8 cellular contexts compared by ENCODE assay signal in the genomic region with DNA sequence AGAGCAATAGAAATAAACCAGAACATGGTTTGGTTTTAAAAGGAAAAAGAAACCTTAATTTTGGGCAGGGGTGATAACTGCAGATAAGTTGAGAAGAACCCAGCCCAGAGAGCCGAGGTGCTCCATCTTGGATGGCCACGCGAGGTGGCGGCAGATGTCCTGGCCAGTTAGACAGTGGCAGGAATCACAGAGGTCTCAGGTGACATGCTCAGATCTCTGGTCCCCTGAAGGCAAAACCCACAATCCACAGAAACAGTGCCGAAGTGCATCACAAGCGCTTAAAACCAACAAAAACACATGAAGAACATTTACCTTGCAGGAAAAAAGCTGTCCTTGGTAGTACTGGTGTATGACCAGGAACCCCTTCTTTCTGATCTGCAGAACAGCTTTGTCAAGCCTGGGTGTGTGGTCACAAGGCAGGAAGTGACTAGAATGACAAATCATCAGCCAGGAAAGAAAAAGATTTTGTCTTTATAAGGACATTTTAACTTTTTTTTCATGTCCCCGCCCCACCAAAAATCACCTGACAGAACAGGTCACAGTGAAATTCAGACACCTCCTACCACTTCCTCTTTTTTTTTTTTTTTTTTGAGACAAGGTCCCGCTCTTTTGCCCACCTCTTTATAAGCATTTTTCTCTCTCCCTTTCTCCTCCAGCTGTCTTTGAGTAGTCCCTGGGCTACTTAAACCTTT. TPM values are rescaled to one million over a fixed set of nuclear protein-coding genes. Genes with fewer than 3 reads are reported as not detected.
DNase-seq lines count a peak whose midpoint lies in the region; ATAC-seq and TF ChIP-seq lines count a peak whose summit lies in the region.

A gene with protein sequence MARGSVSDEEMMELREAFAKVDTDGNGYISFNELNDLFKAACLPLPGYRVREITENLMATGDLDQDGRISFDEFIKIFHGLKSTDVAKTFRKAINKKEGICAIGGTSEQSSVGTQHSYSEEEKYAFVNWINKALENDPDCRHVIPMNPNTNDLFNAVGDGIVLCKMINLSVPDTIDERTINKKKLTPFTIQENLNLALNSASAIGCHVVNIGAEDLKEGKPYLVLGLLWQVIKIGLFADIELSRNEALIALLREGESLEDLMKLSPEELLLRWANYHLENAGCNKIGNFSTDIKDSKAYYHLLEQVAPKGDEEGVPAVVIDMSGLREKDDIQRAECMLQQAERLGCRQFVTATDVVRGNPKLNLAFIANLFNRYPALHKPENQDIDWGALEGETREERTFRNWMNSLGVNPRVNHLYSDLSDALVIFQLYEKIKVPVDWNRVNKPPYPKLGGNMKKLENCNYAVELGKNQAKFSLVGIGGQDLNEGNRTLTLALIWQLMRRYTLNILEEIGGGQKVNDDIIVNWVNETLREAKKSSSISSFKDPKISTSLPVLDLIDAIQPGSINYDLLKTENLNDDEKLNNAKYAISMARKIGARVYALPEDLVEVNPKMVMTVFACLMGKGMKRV (minus strand): TSS at position 379 of the 692 bp plus-strand sequence. CDS start 22,515 bp downstream, outside the sequence.

- intact Hi-C loops in stomach (cut with DNase I; ENCODE audit: low total_unique reads) = no loop called here

- H3K4me1 ChIP-seq in SJSA1 (replicated peaks) = 0 out of 2 replicates have a peak, but pooled peaks cover 3% of the 10 kb centered on the region
- H3K4me1 ChIP-seq in stomach = peaks cover 0 to 12% (median 0%) of the 10 kb centered on the region in 4 donors

- no peaks in the 10 kb centered on the region for H3K36me3 ChIP-seq in SJSA1
- no peaks in the 10 kb centered on the region for H3K36me3 ChIP-seq in stomach

- H3K27ac ChIP-seq in SJSA1 (no peak within 1 kb of the TSS), stomach (peak within 1 kb of the TSS in 4 of 5 donors; percentile 46 to 75 (median 70))

- no peaks in the 10 kb centered on the region for H3K27me3 Mint-ChIP-seq in activated naive CD4-positive, alpha-beta T cell treated with anti-CD3 and anti-CD28 coated beads, Interleukin-2, amount 10 ng/mL, durations not matched to agents 7 days and 5 days

- no peaks in the 10 kb centered on the region for H3K27me3 ChIP-seq in SJSA1 (replicated peaks)
- no peaks in the 10 kb centered on the region for H3K27me3 ChIP-seq in stomach

- H3K4me3 Mint-ChIP-seq in activated naive CD4-positive, alpha-beta T cell treated with anti-CD3 and anti-CD28 coated beads, Interleukin-2, amount 10 ng/mL, durations not matched to agents 7 days and 5 days = peak within 1 kb of the TSS; percentile 88

- H3K36me3 Mint-ChIP-seq in activated naive CD4-positive, alpha-beta T cell treated with anti-CD3 and anti-CD28 coated beads, Interleukin-2, amount 10 ng/mL, durations not matched to agents 7 days and 5 days = peaks cover 27% of the 10 kb centered on the region

- H3K4me3 ChIP-seq in SJSA1 (peak within 1 kb of the TSS; percentile 37), stomach (peak within 1 kb of the TSS; percentile 16 to 38 (median 30))

- H3K4me1 Mint-ChIP-seq in activated naive CD4-positive, alpha-beta T cell treated with anti-CD3 and anti-CD28 coated beads, Interleukin-2, amount 10 ng/mL, durations not matched to agents 7 days and 5 days = peaks cover 50% of the 10 kb centered on the region

- DNase-seq in SJSA1 (ENCODE audit: low read depth in 1 of 2, low spot score in 2 of 2) (no peak), mesenteric fat pad (ENCODE audit: low spot score) (no peak), stomach (peak; percentile 34), NCI-H82 treated with DMSO at 0.1 percent for 48 hours (lab: John Stamatoyannopoulos, UW; ENCODE audit: unreplicated experiment) (no peak), NCI-H345 (lab: John Stamatoyannopoulos, UW) (no peak)
- peak; percentile 90 for DNase-seq in activated naive CD4-positive, alpha-beta T cell treated with anti-CD3 and anti-CD28 coated beads, Interleukin-2, amount 10 ng/mL, durations not matched to agents 7 days and 5 days

- WGBS in stomach, 5 donors = 60 to 75% (median 73%) methylated on average over 8 of the region's 8 CpGs

- CTCF ChIA-PET in activated naive CD4-positive, alpha-beta T cell treated with anti-CD3 and anti-CD28 coated beads, Interleukin-2, amount 10 ng/mL, durations not matched to agents 7 days and 5 days (lab: Charles Lee) = interaction anchor here (0.6 to 1.4 kb wide), 5 partner anchors 11 to 556 kb away, joined by 3 to 8 read pairs (median 3); no protein-coding TSS in a partner anchor

- no peaks in the 10 kb centered on the region for H3K9me3 Mint-ChIP-seq in activated naive CD4-positive, alpha-beta T cell treated with anti-CD3 and anti-CD28 coated beads, Interleukin-2, amount 10 ng/mL, durations not matched to agents 7 days and 5 days

- ATAC-seq in GM19043 (IDR thresholded peaks at IDR 0.05; ENCODE audit: low read depth, unreplicated experiment) = peak; percentile 56
- ATAC-seq in HG03139 (IDR thresholded peaks at IDR 0.05; ENCODE audit: unreplicated experiment) = peak; percentile 60

- peak within 1 kb of the TSS; percentile 98 for H3K27ac Mint-ChIP-seq in activated naive CD4-positive, alpha-beta T cell treated with anti-CD3 and anti-CD28 coated beads, Interleukin-2, amount 10 ng/mL, durations not matched to agents 7 days and 5 days

- TF ChIP-seq POLR2A in stomach (IDR thresholded peaks at IDR 0.05) = peak in 1 of 4 donors; percentile 23

- TF ChIP-seq EP300 in stomach (IDR thresholded peaks at IDR 0.05) = no peak

- TF ChIP-seq CTCF in stomach (IDR thresholded peaks at IDR 0.05) = no peak

- H3K9me3 ChIP-seq in SJSA1 (replicated peaks) (no peaks in the 10 kb centered on the region), stomach (no peaks in the 10 kb centered on the region)

RNA-seq across cellular contexts. Expression of the gene that starts here (rescaled TPM):
- total RNA-seq in SJSA1 (2014; rRNA removed; shearing (Covaris generic)) = 49.3 and 73.0 TPM in 2 replicates
- total RNA-seq in mesenteric fat pad (195 TPM), stomach (10 to 100 TPM in 4 of 5 donors, not detected in 1; 12.8 to 44.6 (median 33.0) TPM)
- 10 to 100 TPM; 10.6 to 20.0 (median 14.1) TPM for polyA plus RNA-seq in stomach

Comparison
In these comparisons a context has a peak if more than half of its experiments do, and no peak if none do; other contexts are left out.
1. DNase-seq: peak in activated naive CD4-positive, alpha-beta T cell treated with anti-CD3 and anti-CD28 coated beads, Interleukin-2, amount 10 ng/mL, durations not matched to agents 7 days and 5 days (single experiment) and stomach (single experiment); none in SJSA1 (0 of 2), mesenteric fat pad (single experiment), NCI-H82 treated with DMSO at 0.1 percent for 48 hours (single experiment) and NCI-H345 (single experiment).